In the genomic region with DNA sequence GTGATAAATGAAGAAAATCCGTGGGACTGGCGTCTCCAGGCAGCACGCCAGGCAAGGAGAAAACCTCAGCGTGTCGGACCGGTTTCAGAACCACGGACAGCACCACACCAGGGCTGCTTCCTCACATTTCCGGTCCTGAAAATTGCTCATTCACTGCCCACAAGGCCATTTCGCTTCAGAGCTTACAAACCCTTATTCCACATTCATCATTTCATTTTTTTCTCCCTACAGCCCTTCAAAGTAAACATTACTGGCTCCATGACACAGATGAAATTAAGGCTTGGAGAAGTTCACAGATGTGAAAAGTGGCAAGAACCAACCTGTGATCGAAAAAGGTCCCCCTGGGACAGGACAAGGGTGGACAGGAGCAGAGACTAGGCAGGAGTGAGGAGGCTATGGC, we compare ENCODE assay signal across 1 cellular context.
A peak's percentile ranks its signal among the peaks of the same experiment; 100 is the strongest.
TF ChIP-seq lines count a peak whose summit lies in the region.

No MANE protein-coding gene starts in this region.

TF ChIP-seq in HepG2, 621 proteins besides CTCF, POLR2A, EP300 and RAD21 (continued from another document):
- TF ChIP-seq, protein P1, sequence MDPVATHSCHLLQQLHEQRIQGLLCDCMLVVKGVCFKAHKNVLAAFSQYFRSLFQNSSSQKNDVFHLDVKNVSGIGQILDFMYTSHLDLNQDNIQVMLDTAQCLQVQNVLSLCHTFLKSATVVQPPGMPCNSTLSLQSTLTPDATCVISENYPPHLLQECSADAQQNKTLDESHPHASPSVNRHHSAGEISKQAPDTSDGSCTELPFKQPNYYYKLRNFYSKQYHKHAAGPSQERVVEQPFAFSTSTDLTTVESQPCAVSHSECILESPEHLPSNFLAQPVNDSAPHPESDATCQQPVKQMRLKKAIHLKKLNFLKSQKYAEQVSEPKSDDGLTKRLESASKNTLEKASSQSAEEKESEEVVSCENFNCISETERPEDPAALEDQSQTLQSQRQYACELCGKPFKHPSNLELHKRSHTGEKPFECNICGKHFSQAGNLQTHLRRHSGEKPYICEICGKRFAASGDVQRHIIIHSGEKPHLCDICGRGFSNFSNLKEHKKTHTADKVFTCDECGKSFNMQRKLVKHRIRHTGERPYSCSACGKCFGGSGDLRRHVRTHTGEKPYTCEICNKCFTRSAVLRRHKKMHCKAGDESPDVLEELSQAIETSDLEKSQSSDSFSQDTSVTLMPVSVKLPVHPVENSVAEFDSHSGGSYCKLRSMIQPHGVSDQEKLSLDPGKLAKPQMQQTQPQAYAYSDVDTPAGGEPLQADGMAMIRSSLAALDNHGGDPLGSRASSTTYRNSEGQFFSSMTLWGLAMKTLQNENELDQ (CRISPR knock-in tag; IDR thresholded peaks at IDR 0.05; ENCODE audit: borderline replicate concordance), result peak; percentile 75; the same call in 1 of the 2 replicates
- no peak for TF ChIP-seq FOXP1 (IDR thresholded peaks at IDR 0.05)
- TF ChIP-seq FOXP1 (CRISPR knock-in tag; IDR thresholded peaks at IDR 0.05), result no peak
- TF ChIP-seq XBP1 (CRISPR knock-in tag; IDR thresholded peaks at IDR 0.05), result 0 out of 2 replicates have a peak, but pooled peaks have one; percentile 42
- peak; percentile 79 for TF ChIP-seq HOXA5 (CRISPR knock-in tag; IDR thresholded peaks at IDR 0.05)
- TF ChIP-seq GPN1 (CRISPR knock-in tag; IDR thresholded peaks at IDR 0.05; ENCODE audit: borderline replicate concordance), result 0 out of 2 replicates have a peak, but pooled peaks have one; percentile 58
- TF ChIP-seq, protein P2, sequence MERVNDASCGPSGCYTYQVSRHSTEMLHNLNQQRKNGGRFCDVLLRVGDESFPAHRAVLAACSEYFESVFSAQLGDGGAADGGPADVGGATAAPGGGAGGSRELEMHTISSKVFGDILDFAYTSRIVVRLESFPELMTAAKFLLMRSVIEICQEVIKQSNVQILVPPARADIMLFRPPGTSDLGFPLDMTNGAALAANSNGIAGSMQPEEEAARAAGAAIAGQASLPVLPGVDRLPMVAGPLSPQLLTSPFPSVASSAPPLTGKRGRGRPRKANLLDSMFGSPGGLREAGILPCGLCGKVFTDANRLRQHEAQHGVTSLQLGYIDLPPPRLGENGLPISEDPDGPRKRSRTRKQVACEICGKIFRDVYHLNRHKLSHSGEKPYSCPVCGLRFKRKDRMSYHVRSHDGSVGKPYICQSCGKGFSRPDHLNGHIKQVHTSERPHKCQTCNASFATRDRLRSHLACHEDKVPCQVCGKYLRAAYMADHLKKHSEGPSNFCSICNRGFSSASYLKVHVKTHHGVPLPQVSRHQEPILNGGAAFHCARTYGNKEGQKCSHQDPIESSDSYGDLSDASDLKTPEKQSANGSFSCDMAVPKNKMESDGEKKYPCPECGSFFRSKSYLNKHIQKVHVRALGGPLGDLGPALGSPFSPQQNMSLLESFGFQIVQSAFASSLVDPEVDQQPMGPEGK (CRISPR knock-in tag; IDR thresholded peaks at IDR 0.05), result 0 out of 2 replicates have a peak, but pooled peaks have one; percentile 11
- peak; percentile 80; the same call in 1 of the 2 replicates for TF ChIP-seq ZNF12 (CRISPR knock-in tag; IDR thresholded peaks at IDR 0.05)
- TF ChIP-seq SALL1 (CRISPR knock-in tag; IDR thresholded peaks at IDR 0.05), result peak; percentile 82
- peak; percentile 56; the same call in 1 of the 2 replicates for TF ChIP-seq TMF1 (CRISPR knock-in tag; IDR thresholded peaks at IDR 0.05; ENCODE audit: low read depth)
- peak; percentile 57 for TF ChIP-seq GATAD2A (CRISPR knock-in tag; IDR thresholded peaks at IDR 0.05)
